Comparison of ENCODE assay signal across 8 cellular contexts in genomic region chr6:144346719-144347446, GRCh38.
DNase-seq lines count a peak whose midpoint lies in the region; ATAC-seq, FAIRE-seq and TF ChIP-seq lines count a peak whose summit lies in the region.

No MANE protein-coding gene starts in this region.

- peak; percentile 47 for DNase-seq in stimulated activated CD4-positive, alpha-beta T cell treated with anti-CD3 and anti-CD28 coated beads, Interleukin-4, amount 100 ng/mL, for 24 hours
- no peak for DNase-seq in stimulated activated CD4-positive, alpha-beta T cell treated with anti-CD3 and anti-CD28 coated beads, Interleukin-4, amount 100 ng/mL, for 1 hour
- DNase-seq in right cardiac atrium (peak in 1 of 3 donors; percentile 21), urothelium cell line (ENCODE audit: low spot score) (peak; percentile 78), GM12891 (ENCODE audit: insufficient read length, low spot score) (no peak), GM19238 (ENCODE audit: insufficient read length, low spot score) (no peak), vagina (ENCODE audit: extremely low spot score in 2 of 2) (no peak)

- FAIRE-seq in urothelium cell line (lab: Jason Lieb, UNC), result no peak
- FAIRE-seq in GM12891 (lab: Jason Lieb, UNC), result no peak

- no peaks in the 10 kb centered on the region for H3K9me3 ChIP-seq in right cardiac atrium (ENCODE audit: control insufficient read depth, low read length)
- no peaks in the 10 kb centered on the region for H3K9me3 ChIP-seq in vagina

- H3K27me3 ChIP-seq in right cardiac atrium (ENCODE audit: control insufficient read depth, insufficient read depth), result no peaks in the 10 kb centered on the region
- no peaks in the 10 kb centered on the region for H3K27me3 ChIP-seq in vagina

- intact Hi-C loops in right cardiac atrium (cut with DNase I), result no loop called here
- intact Hi-C loops in vagina (cut with DNase I), result no loop called here

- no peak for ATAC-seq in right cardiac atrium

- WGBS in right cardiac atrium, result 77% methylated on average over 11 of the region's 11 CpGs

- peaks cover 20% of the 10 kb centered on the region for H3K4me1 ChIP-seq in right cardiac atrium (ENCODE audit: control insufficient read depth, insufficient read depth, low read length)
- peaks cover 94% of the 10 kb centered on the region for H3K4me1 ChIP-seq in vagina

- H3K27ac ChIP-seq in VCaP (peak overlapping the region; percentile 89), right cardiac atrium (ENCODE audit: low read length) (peak overlapping the region; percentile 66), vagina (no peak overlapping the region)

- TF ChIP-seq POLR2A in GM12891 (IDR thresholded peaks at IDR 0.05; ENCODE audit: low read depth, low read length) (no peak), vagina (IDR thresholded peaks at IDR 0.05) (no peak)

- H3K36me3 ChIP-seq in vagina, result no peaks in the 10 kb centered on the region

- H3K4me3 ChIP-seq in right cardiac atrium (ENCODE audit: low read length), result no peak overlapping the region
- H3K4me3 ChIP-seq in vagina, result no peak overlapping the region

- no peak for TF ChIP-seq CTCF in VCaP (conservative IDR thresholded peaks at IDR 0.05)
- TF ChIP-seq CTCF in vagina (IDR thresholded peaks at IDR 0.05), result no peak

TF ChIP-seq in GM12891, 5 proteins besides CTCF, POLR2A, EP300 and RAD21:
- TF ChIP-seq TAF1 (IDR thresholded peaks at IDR 0.05; ENCODE audit: low read depth, low read length) (no peak), POU2F2 (IDR thresholded peaks at IDR 0.05; ENCODE audit: low read depth, low read length) (no peak), SPI1 (IDR thresholded peaks at IDR 0.05; ENCODE audit: low read depth, low read length) (no peak), POLR2AphosphoS5 (IDR thresholded peaks at IDR 0.05; ENCODE audit: low read depth, low read length) (no peak), PAX5 (IDR thresholded peaks at IDR 0.05; ENCODE audit: insufficient read depth, low read length, severe bottlenecking) (no peak)

Comparison
In these comparisons a context has a peak if more than half of its experiments do, and no peak if none do; other contexts are left out.
1. DNase-seq: peak in stimulated activated CD4-positive, alpha-beta T cell treated with anti-CD3 and anti-CD28 coated beads, Interleukin-4, amount 100 ng/mL, for 24 hours (single experiment) and urothelium cell line (single experiment); none in stimulated activated CD4-positive, alpha-beta T cell treated with anti-CD3 and anti-CD28 coated beads, Interleukin-4, amount 100 ng/mL, for 1 hour (single experiment), GM12891 (single experiment), GM19238 (single experiment) and vagina (0 of 2).